16 cellular contexts compared by ENCODE assay signal in genomic region chr5:86526811-86527348, GRCh38.
DNase-seq lines count a peak whose midpoint lies in the region; ATAC-seq and TF ChIP-seq lines count a peak whose summit lies in the region.
"Had no signal": no experiment of that assay in that cellular context is flagged by ENCODE, and none has a peak within 500 bp of the region (broad histone marks: within the 10 kb centered on the region; RNA-seq: fewer than 3 reads in every experiment).

No MANE protein-coding gene starts in this region.

- no peak overlapping the region for H3K4me3 ChIP-seq in DND-41 (ENCODE audit: low read depth in 1 of 2, low read length in 2 of 2)
- H3K4me3 ChIP-seq: coronary artery had no signal

- no peak overlapping the region for H3K9ac ChIP-seq in DND-41 (ENCODE audit: low read depth, low read length)

- H3K36me3 ChIP-seq in DND-41 (ENCODE audit: insufficient read depth, low read length), result no peaks in the 10 kb centered on the region
- H3K36me3 ChIP-seq: WERI-Rb-1 had no signal

- peak; percentile 68 for DNase-seq in DND-41
- DNase-seq in RKO (ENCODE audit: low spot score), result peak; percentile 18
- DNase-seq in DMS53 treated with DMSO at 0.1 percent for 48 hours (lab: John Stamatoyannopoulos, UW; ENCODE audit: unreplicated experiment), result no peak
- DNase-seq in NCI-H187 (lab: John Stamatoyannopoulos, UW), result no peak
- DNase-seq in dermis blood vessel endothelial cell, result no peak
- no peak for DNase-seq in NCI-H2227 treated with DMSO at 0.1 percent for 48 hours (lab: John Stamatoyannopoulos, UW)
- DNase-seq: ACHN; activated gamma-delta T cell treated with Interleukin-2 at 50 U/mL for 16 hours; aorta; CD8-positive, alpha-beta T cell; left cardiac atrium; stimulated activated naive CD8-positive, alpha-beta T cell treated with anti-CD3 and anti-CD28 coated beads, Interleukin-15, amount 100 ng/mL, for 72 hours; WERI-Rb-1 had no signal

- ATAC-seq in DND-41 (ENCODE audit: insufficient read depth, low read depth) (peak; percentile 95), GM21381 (IDR thresholded peaks at IDR 0.05; ENCODE audit: unreplicated experiment) (peak; percentile 58), HG03432 (IDR thresholded peaks at IDR 0.05; ENCODE audit: unreplicated experiment) (peak; percentile 66)
- ATAC-seq: CD8-positive, alpha-beta T cell; left cardiac atrium; stimulated activated naive CD8-positive, alpha-beta T cell treated with anti-CD3 and anti-CD28 coated beads, Interleukin-15, amount 100 ng/mL, for 72 hours had no signal

- peaks cover 28% of the 10 kb centered on the region for H3K4me1 ChIP-seq in DND-41 (ENCODE audit: insufficient read depth, low read length)

- no peaks in the 10 kb centered on the region for H3K27me3 ChIP-seq in DND-41 (ENCODE audit: insufficient read depth, low read length, poor library complexity)

- no peak overlapping the region for H2AFZ ChIP-seq in DND-41 (ENCODE audit: low read depth, low read length)

- no peak overlapping the region for H3K27ac ChIP-seq in DND-41 (ENCODE audit: low read length)
- H3K27ac ChIP-seq: coronary artery, WERI-Rb-1 had no signal

- H4K20me1 ChIP-seq in DND-41 (ENCODE audit: insufficient read depth, low read length), result no peaks in the 10 kb centered on the region

- no peak for TF ChIP-seq CTCF in DND-41 (IDR thresholded peaks at IDR 0.05; ENCODE audit: borderline replicate concordance, extremely low read depth, low read length, poor library complexity, severe bottlenecking)

- H3K4me2 ChIP-seq in DND-41 (ENCODE audit: insufficient read depth, low read length), result no peak overlapping the region

- H3K9me3 ChIP-seq in DND-41 (ENCODE audit: insufficient read depth, low read length, severe bottlenecking), result no peaks in the 10 kb centered on the region

- no peaks in the 10 kb centered on the region for H3K79me2 ChIP-seq in DND-41 (ENCODE audit: insufficient read depth, low read length)

Comparison
In these comparisons a context has a peak if more than half of its experiments do, and no peak if none do; other contexts are left out.
1. DNase-seq: peak in DND-41 (single experiment) and RKO (single experiment); none in DMS53 treated with DMSO at 0.1 percent for 48 hours (single experiment), NCI-H187 (0 of 2), dermis blood vessel endothelial cell (single experiment) and NCI-H2227 treated with DMSO at 0.1 percent for 48 hours (single experiment).
2. Peak in every context shown above with its lines, with median percentiles within 50 percentile points of each other: ATAC-seq.